ENCODE assay signal across 17 cellular contexts in the genomic region with DNA sequence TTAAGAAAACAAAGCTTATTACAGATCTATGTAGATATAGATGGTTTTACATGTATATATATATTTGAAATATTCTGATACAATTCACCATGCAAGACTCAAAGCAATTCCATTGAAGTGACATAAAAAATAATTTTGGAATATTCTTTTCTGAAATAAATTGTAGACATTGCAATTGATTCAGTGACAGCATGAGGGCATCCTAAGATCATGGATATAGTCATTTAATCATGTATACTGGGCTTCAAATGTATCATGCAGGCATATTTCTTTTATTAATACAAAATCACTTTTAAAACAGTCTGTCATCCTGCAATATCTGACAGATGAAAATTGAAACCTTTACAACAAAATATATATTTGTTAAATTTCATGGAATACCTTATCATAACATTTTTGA.
DNase-seq lines count a peak whose midpoint lies in the region; ATAC-seq and TF ChIP-seq lines count a peak whose summit lies in the region.
"Had no signal": no experiment of that assay in that cellular context is flagged by ENCODE, and none has a peak within 500 bp of the region (broad histone marks: within the 10 kb centered on the region; RNA-seq: fewer than 3 reads in every experiment).

No MANE protein-coding gene starts in this region.

- H3K9me3 ChIP-seq in breast epithelium: no peaks in the 10 kb centered on the region
- H3K9me3 ChIP-seq: left lung, Peyer's patch, thyroid gland had no signal

- no peaks in the 10 kb centered on the region for H3K9me3 Mint-ChIP-seq in MCF 10A (ENCODE audit: unreplicated experiment)
- peaks cover 0 to 13% (median 6%) of the 10 kb centered on the region in 9 donors for H3K9me3 Mint-ChIP-seq in naive thymus-derived CD8-positive, alpha-beta T cell

- TF ChIP-seq CTCF in MCF 10A (IDR thresholded peaks at IDR 0.05; ENCODE audit: unreplicated experiment) (peak; percentile 22), breast epithelium (IDR thresholded peaks at IDR 0.05) (no peak)

- DNase-seq in MCF 10A (ENCODE audit: unreplicated experiment) (peak; percentile 14), breast epithelium (ENCODE audit: low spot score in 2 of 2) (no peak), NCI-H1092 treated with DMSO at 0.1 percent for 48 hours (lab: John Stamatoyannopoulos, UW) (peak; percentile 21), astrocyte of the hippocampus (ENCODE audit: low read depth, low spot score) (peak; percentile 1), NCI-H2107 treated with DMSO at 0.1 percent for 48 hours (lab: John Stamatoyannopoulos, UW; ENCODE audit: unreplicated experiment) (no peak)
- DNase-seq in naive thymus-derived CD8-positive, alpha-beta T cell: no peak
- DNase-seq: activated CD4-positive, alpha-beta T cell treated with anti-CD3 and anti-CD28 coated beads for 48 hours; left lung; naive B cell; NCI-H187; Peyer's patch; retina; thyroid gland had no signal

- no peak for ATAC-seq in naive thymus-derived CD8-positive, alpha-beta T cell
- ATAC-seq in GM18907 (IDR thresholded peaks at IDR 0.05; ENCODE audit: unreplicated experiment): no peak
- ATAC-seq in GM18498 (IDR thresholded peaks at IDR 0.05; ENCODE audit: unreplicated experiment): no peak
- ATAC-seq: HepG2, left lung had no signal

- intact Hi-C loops in MCF 10A (cut with micrococcal nuclease) (loop anchor here (1.0 to 10.0 kb wide), 4 partner anchors 376 to 1585 kb away; partner anchors contain the start of gene SLITRK5), breast epithelium (cut with DNase I; ENCODE audit: low total_unique reads) (no loop called here)

- peaks cover 7% of the 10 kb centered on the region for H3K36me3 Mint-ChIP-seq in MCF 10A (ENCODE audit: insufficient read depth, unreplicated experiment)
- H3K36me3 Mint-ChIP-seq in naive thymus-derived CD8-positive, alpha-beta T cell: no peaks in the 10 kb centered on the region
- H3K36me3 Mint-ChIP-seq: naive B cell had no signal

- no TSS peak for BruUV-seq in MCF 10A (replicated peaks; lab: Mats Ljungman, UMichigan)

- no peak overlapping the region for H3K4me3 ChIP-seq in breast epithelium
- H3K4me3 ChIP-seq: left lung, Peyer's patch, thyroid gland had no signal

- H3K27me3 Mint-ChIP-seq in MCF 10A (ENCODE audit: insufficient read depth, unreplicated experiment): no peaks in the 10 kb centered on the region
- no peaks in the 10 kb centered on the region for H3K27me3 Mint-ChIP-seq in naive thymus-derived CD8-positive, alpha-beta T cell
- H3K27me3 Mint-ChIP-seq: naive B cell had no signal

- H3K4me3 Mint-ChIP-seq in MCF 10A (ENCODE audit: unreplicated experiment): no peak overlapping the region
- H3K4me3 Mint-ChIP-seq in naive thymus-derived CD8-positive, alpha-beta T cell: no peak overlapping the region
- H3K4me3 Mint-ChIP-seq: activated T-helper 1 cell treated with anti-CD3 and anti-CD28 coated beads, Interleukin-12 subunit alpha, Interleukin-12 subunit beta, Interleukin-2, Interleukin-4 antibody, amounts not matched to agents 30 ng/mL and 10 ng/mL and 1 ng/mL, durations not matched to agents 14 hours and 24 hours and 36 hours; naive B cell had no signal

- H3K4me1 Mint-ChIP-seq in MCF 10A (ENCODE audit: insufficient read depth, unreplicated experiment): peaks cover 6% of the 10 kb centered on the region
- no peaks in the 10 kb centered on the region for H3K4me1 Mint-ChIP-seq in naive thymus-derived CD8-positive, alpha-beta T cell
- H3K4me1 Mint-ChIP-seq: naive B cell had no signal

- no peak for TF ChIP-seq POLR2A in breast epithelium (IDR thresholded peaks at IDR 0.05)

- no peaks in the 10 kb centered on the region for H3K4me1 ChIP-seq in breast epithelium
- H3K4me1 ChIP-seq: left lung, Peyer's patch, thyroid gland had no signal

- H3K27ac ChIP-seq in breast epithelium: no peak overlapping the region
- H3K27ac ChIP-seq: left lung, Peyer's patch, thyroid gland had no signal

- CTCF ChIA-PET in MCF 10A (lab: Yijun Ruan, JAX): interaction anchor here (1.0 kb wide), 1 partner anchor 14 kb away, joined by 4 read pairs; no protein-coding TSS in a partner anchor

- H3K36me3 ChIP-seq in breast epithelium: no peaks in the 10 kb centered on the region
- H3K36me3 ChIP-seq: left lung, Peyer's patch, thyroid gland had no signal

- H3K27me3 ChIP-seq in breast epithelium: no peaks in the 10 kb centered on the region
- H3K27me3 ChIP-seq: left lung, Peyer's patch, thyroid gland had no signal

- POLR2A ChIA-PET in MCF 10A (lab: Yijun Ruan, JAX): no interaction called here
- POLR2A ChIA-PET in naive thymus-derived CD8-positive, alpha-beta T cell (lab: Charles Lee): no interaction called here

- H3K27ac Mint-ChIP-seq in MCF 10A (ENCODE audit: low read depth, unreplicated experiment): no peak overlapping the region
- no peak overlapping the region for H3K27ac Mint-ChIP-seq in naive thymus-derived CD8-positive, alpha-beta T cell
- H3K27ac Mint-ChIP-seq: activated T-helper 1 cell treated with anti-CD3 and anti-CD28 coated beads, Interleukin-12 subunit alpha, Interleukin-12 subunit beta, Interleukin-2, Interleukin-4 antibody, amounts not matched to agents 30 ng/mL and 10 ng/mL and 1 ng/mL, durations not matched to agents 14 hours and 24 hours and 36 hours; naive B cell had no signal

Comparison
In these comparisons a context has a peak if more than half of its experiments do, and no peak if none do; other contexts are left out.
1. DNase-seq: peak in MCF 10A (single experiment), NCI-H1092 treated with DMSO at 0.1 percent for 48 hours (single experiment) and astrocyte of the hippocampus (single experiment); none in breast epithelium (0 of 2), NCI-H2107 treated with DMSO at 0.1 percent for 48 hours (single experiment) and naive thymus-derived CD8-positive, alpha-beta T cell (0 of 10).